ENCODE assay signal across 8 cellular contexts in the genomic region with DNA sequence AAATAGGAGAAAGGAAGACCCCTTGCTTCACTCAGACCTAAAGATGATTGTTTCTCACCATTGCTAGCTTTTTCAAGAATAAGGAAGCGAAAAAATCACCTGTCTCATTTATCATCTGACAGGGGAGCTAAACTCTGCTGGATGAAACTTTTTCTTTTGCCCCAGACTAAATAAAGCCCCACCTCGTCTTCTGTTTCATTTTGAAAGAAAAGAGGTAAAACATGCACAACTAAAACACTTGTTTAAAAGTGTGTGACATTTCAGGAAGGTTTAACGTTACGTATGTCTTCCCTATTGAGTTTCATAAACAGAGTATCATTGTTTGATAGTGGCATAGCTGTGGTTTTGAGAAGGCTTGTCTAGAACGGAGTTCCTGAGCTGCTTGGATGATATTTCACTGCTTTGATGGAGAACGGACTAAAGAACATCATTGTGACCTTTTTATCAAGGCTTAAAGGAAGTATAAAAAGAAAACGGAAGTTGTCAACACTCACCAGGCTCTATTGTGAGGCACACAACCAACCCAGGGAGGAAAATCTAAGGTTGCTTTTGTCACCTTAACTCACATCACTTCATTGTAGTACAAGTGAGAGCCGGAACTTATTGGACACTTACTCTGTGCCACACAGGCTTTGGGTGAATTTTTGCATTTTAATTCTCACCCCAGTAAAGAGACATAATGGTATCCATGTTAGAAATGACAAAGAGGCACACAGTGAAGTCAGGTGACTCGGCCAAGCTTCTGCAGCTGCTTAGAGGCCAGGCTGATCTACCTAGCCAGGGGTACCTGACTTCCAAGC. TPM values are rescaled to one million over a fixed set of nuclear protein-coding genes. Genes with fewer than 3 reads are reported as not detected.
DNase-seq lines count a peak whose midpoint lies in the region; ATAC-seq and TF ChIP-seq lines count a peak whose summit lies in the region.

No MANE protein-coding gene starts in this region.

- H2AK9ac ChIP-seq in IMR-90 (replicated peaks; ENCODE audit: low read depth, low read length, poor library complexity) = no peak overlapping the region

- H4K8ac ChIP-seq in IMR-90 (ENCODE audit: low read depth in 2 of 2, low read length in 2 of 2) = no peak overlapping the region

- no peak overlapping the region for H4K5ac ChIP-seq in IMR-90 (ENCODE audit: low read depth, low read length)

- intact Hi-C loops in IMR-90 (cut with micrococcal nuclease) (no loop called here), esophagus muscularis mucosa (cut with DNase I) (no loop called here)

- H3K36me3 ChIP-seq in IMR-90 (ENCODE audit: control insufficient read depth, insufficient read depth, low read length) = no peaks in the 10 kb centered on the region
- H3K36me3 ChIP-seq in esophagus muscularis mucosa = no peaks in the 10 kb centered on the region

- TF ChIP-seq POLR2A in IMR-90 (IDR thresholded peaks at IDR 0.05; ENCODE audit: low read depth, low read length) (no peak), esophagus muscularis mucosa (IDR thresholded peaks at IDR 0.05; ENCODE audit: low read depth) (no peak)

- no peak overlapping the region for H2BK5ac ChIP-seq in IMR-90 (ENCODE audit: low read depth, low read length, poor library complexity, severe bottlenecking)

- H2BK120ac ChIP-seq in IMR-90 (ENCODE audit: low read depth, low read length) = no peak overlapping the region

- 40% methylated on average over 2 of the region's 9 CpGs; no CpG with 5 or more reads in 1 of the 2 experiments for WGBS in IMR-90 (ENCODE audit: extremely low coverage in 2 of 2, insufficient read length in 1 of 2), 2 experiments
- WGBS in esophagus muscularis mucosa = 54% methylated on average over 9 of the region's 9 CpGs

- H3K27me3 ChIP-seq in IMR-90 (ENCODE audit: control insufficient read depth, insufficient read depth, low read length) (no peaks in the 10 kb centered on the region), esophagus muscularis mucosa (peaks cover 0 to 4% (median 0%) of the 10 kb centered on the region in 4 donors)

- H3K56ac ChIP-seq in IMR-90 (ENCODE audit: extremely low read depth, insufficient read depth, low read length) = no peak overlapping the region

- H2BK15ac ChIP-seq in IMR-90 (ENCODE audit: low read depth, low read length) = no peak overlapping the region

- H3K4me3 ChIP-seq in IMR-90 (ENCODE audit: insufficient read depth, low read depth, low read length) (no peak overlapping the region), esophagus muscularis mucosa (no peak overlapping the region)

- ATAC-seq in GM19467 (IDR thresholded peaks at IDR 0.05; ENCODE audit: unreplicated experiment) (peak; percentile 62), IMR-90 (ENCODE audit: low read depth) (no peak)

- no peaks in the 10 kb centered on the region for H3K9me1 ChIP-seq in IMR-90 (ENCODE audit: insufficient read depth, low read length)

- H2BK20ac ChIP-seq in IMR-90 (ENCODE audit: low read depth, low read length) = no peak overlapping the region

- no peak overlapping the region; the same call in 1 of the 2 replicates for H2AK5ac ChIP-seq in IMR-90 (ENCODE audit: low read depth, low read length)

- TF ChIP-seq CTCF in GM10248 (IDR thresholded peaks at IDR 0.05; ENCODE audit: control extremely low read depth, extremely low read depth, low read depth, missing control alignments) = no peak
- TF ChIP-seq CTCF in IMR-90 (conservative IDR thresholded peaks at IDR 0.05; ENCODE audit: low read depth, low read length) = no peak
- TF ChIP-seq CTCF in esophagus muscularis mucosa (IDR thresholded peaks at IDR 0.05) = no peak

- TF ChIP-seq RAD21 in IMR-90 (IDR thresholded peaks at IDR 0.05; ENCODE audit: low read length) = no peak

- H4K20me1 ChIP-seq in IMR-90 (ENCODE audit: insufficient read depth, low read length) = no peaks in the 10 kb centered on the region

- H3K4ac ChIP-seq in IMR-90 (ENCODE audit: low read depth, low read length) = no peak overlapping the region

- POLR2A ChIA-PET in GM10248 (lab: Yijun Ruan, JAX) = interaction anchor here (0.6 kb wide), 1 partner anchor 1509 kb away, joined by 8 read pairs; no protein-coding TSS in a partner anchor
- POLR2A ChIA-PET in IMR-90 (lab: Charles Lee; ENCODE audit: unreplicated experiment) = no interaction called here

- dilution Hi-C loops in IMR-90 (cut with HindIII; ENCODE audit: low sequenced_read_pairs, unreplicated experiment) = no loop called here

- H3K27ac ChIP-seq in IMR-90 (ENCODE audit: insufficient read depth, low read length) (no peak overlapping the region), esophagus muscularis mucosa (replicated peaks in 1 of 4) (peak overlapping the region; percentile 27 to 51 (median 38))

- no peak overlapping the region for H3K9ac ChIP-seq in IMR-90 (ENCODE audit: low read depth, low read length)

- no peak overlapping the region; the same call in 1 of the 2 replicates for H3K4me2 ChIP-seq in IMR-90 (ENCODE audit: low read depth, low read length)

- H3K4me1 ChIP-seq in IMR-90 (ENCODE audit: control insufficient read depth, insufficient read depth, low read length) (peaks cover 2% of the 10 kb centered on the region; the same call in 1 of the 2 replicates), esophagus muscularis mucosa (peaks cover 0 to 7% (median 5%) of the 10 kb centered on the region in 4 donors)

- H4K91ac ChIP-seq in IMR-90 (ENCODE audit: insufficient read depth, low read depth, low read length) = no peak overlapping the region

- no peak overlapping the region for H3K23ac ChIP-seq in IMR-90 (ENCODE audit: low read depth, low read length)

- 0 out of 2 replicates have a peak, but pooled peaks cover 2% of the 10 kb centered on the region for H3K9me3 ChIP-seq in IMR-90 (ENCODE audit: control insufficient read depth, insufficient read depth, low read length)
- H3K9me3 ChIP-seq in esophagus muscularis mucosa = no peaks in the 10 kb centered on the region

- H3K18ac ChIP-seq in IMR-90 (ENCODE audit: low read depth, low read length) = no peak overlapping the region; the same call in 1 of the 2 replicates

- DNase-seq in GM10248 (ENCODE audit: extremely low spot score) (peak; percentile 26), IMR-90 (peak; percentile 8), esophagus muscularis mucosa (ENCODE audit: extremely low spot score) (peak; percentile 37), ecto neural progenitor cell (ENCODE audit: low spot score) (no peak), NCI-H1436 (lab: John Stamatoyannopoulos, UW) (no peak), NCI-H1092 (lab: John Stamatoyannopoulos, UW) (no peak), COLO668 (lab: John Stamatoyannopoulos, UW; ENCODE audit: unreplicated experiment) (no peak)

- H3K79me1 ChIP-seq in IMR-90 (ENCODE audit: low read depth in 1 of 2, low read length in 2 of 2) = no peaks in the 10 kb centered on the region

- no peak overlapping the region for H3K14ac ChIP-seq in IMR-90 (replicated peaks; ENCODE audit: low read depth, low read length)

- no peak for TF ChIP-seq EP300 in esophagus muscularis mucosa (IDR thresholded peaks at IDR 0.05)

- no TSS peak for BruUV-seq in IMR-90 (replicated peaks; lab: Mats Ljungman, UMichigan)

- in situ Hi-C loops in IMR-90 (cut with MboI; ENCODE audit: low sequenced_read_pairs) = no loop called here

- CTCF ChIA-PET in GM10248 (lab: Yijun Ruan, JAX) (interaction anchor here (1.3 kb wide), 1 partner anchor 10 kb away, joined by 3 read pairs; no protein-coding TSS in a partner anchor), IMR-90 (lab: Yijun Ruan, JAX) (interaction anchor here (0.6 kb wide), 1 partner anchor 29 kb away, joined by 3 read pairs; no protein-coding TSS in a partner anchor)

- no peak overlapping the region for H2AFZ ChIP-seq in IMR-90 (replicated peaks; ENCODE audit: low read length, poor library complexity)

TF ChIP-seq in IMR-90, 13 proteins besides CTCF, POLR2A, EP300 and RAD21:
- no peak for TF ChIP-seq NFE2L2 (IDR thresholded peaks at IDR 0.05; ENCODE audit: low read depth, low read length)
- no peak for TF ChIP-seq RFX5 (IDR thresholded peaks at IDR 0.05; ENCODE audit: low read depth, low read length)
- TF ChIP-seq MAFK (IDR thresholded peaks at IDR 0.05; ENCODE audit: low read depth, low read length) = no peak
- TF ChIP-seq CEBPB (IDR thresholded peaks at IDR 0.05; ENCODE audit: low read depth, low read length) = no peak
- no peak for TF ChIP-seq SMC3 (IDR thresholded peaks at IDR 0.05; ENCODE audit: low read depth, low read length)
- TF ChIP-seq FOS (IDR thresholded peaks at IDR 0.05; ENCODE audit: low read depth, low read length) = no peak
- TF ChIP-seq, protein P1, sequence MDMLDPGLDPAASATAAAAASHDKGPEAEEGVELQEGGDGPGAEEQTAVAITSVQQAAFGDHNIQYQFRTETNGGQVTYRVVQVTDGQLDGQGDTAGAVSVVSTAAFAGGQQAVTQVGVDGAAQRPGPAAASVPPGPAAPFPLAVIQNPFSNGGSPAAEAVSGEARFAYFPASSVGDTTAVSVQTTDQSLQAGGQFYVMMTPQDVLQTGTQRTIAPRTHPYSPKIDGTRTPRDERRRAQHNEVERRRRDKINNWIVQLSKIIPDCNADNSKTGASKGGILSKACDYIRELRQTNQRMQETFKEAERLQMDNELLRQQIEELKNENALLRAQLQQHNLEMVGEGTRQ (IDR thresholded peaks at IDR 0.05; ENCODE audit: low read depth, low read length) = no peak
- TF ChIP-seq RCOR1 (IDR thresholded peaks at IDR 0.05; ENCODE audit: insufficient replicate concordance, low read length) = no peak
- no peak for TF ChIP-seq MAZ (IDR thresholded peaks at IDR 0.05; ENCODE audit: borderline replicate concordance, low read depth, low read length)
- no peak for TF ChIP-seq ELK1 (IDR thresholded peaks at IDR 0.05; ENCODE audit: borderline replicate concordance, low read depth, low read length)
- no peak for TF ChIP-seq CHD1 (IDR thresholded peaks at IDR 0.05; ENCODE audit: low read depth, low read length)
- TF ChIP-seq MXI1 (IDR thresholded peaks at IDR 0.05; ENCODE audit: borderline replicate concordance, low read depth, low read length) = no peak
- TF ChIP-seq BHLHE40 (IDR thresholded peaks at IDR 0.05; ENCODE audit: low read depth, low read length) = no peak

RNA-seq across cellular contexts. Expression of gene TSHZ2, which starts 29.5 kb away (rescaled TPM):
- total RNA-seq in IMR-90 (2012; rRNA removed) = under 0.01 TPM in 1 of 2 replicates, not detected in the other
- 0.02 and 0.10 TPM in 2 replicates for polyA plus RNA-seq in IMR-90 (2012; rRNA removed)
- polyA plus RNA-seq in IMR-90 (2012; cell fraction: cytosol; rRNA removed) = 0.01 and 0.03 TPM in 2 replicates
- polyA plus RNA-seq in IMR-90 (2012; cell fraction: nucleus; rRNA removed; ENCODE audit: low replicate concordance) = 0.01 TPM in 1 of 2 replicates, not detected in the other
- 10 to 100 TPM; 10.3 to 15.0 (median 12.9) TPM for total RNA-seq in esophagus muscularis mucosa

Comparison
In these comparisons a context has a peak if more than half of its experiments do, and no peak if none do; other contexts are left out.
1. DNase-seq: peak in GM10248 (single experiment), IMR-90 (single experiment) and esophagus muscularis mucosa (single experiment); none in ecto neural progenitor cell (single experiment), NCI-H1436 (single experiment), NCI-H1092 (single experiment) and COLO668 (single experiment).
2. RNA of gene TSHZ2, which starts 29.5 kb away (total RNA-seq): 10.3 to 15.0 TPM in esophagus muscularis mucosa; under 0.01 TPM in IMR-90; every median in the first group is over 10 times any median in the second.